In the genomic region with DNA sequence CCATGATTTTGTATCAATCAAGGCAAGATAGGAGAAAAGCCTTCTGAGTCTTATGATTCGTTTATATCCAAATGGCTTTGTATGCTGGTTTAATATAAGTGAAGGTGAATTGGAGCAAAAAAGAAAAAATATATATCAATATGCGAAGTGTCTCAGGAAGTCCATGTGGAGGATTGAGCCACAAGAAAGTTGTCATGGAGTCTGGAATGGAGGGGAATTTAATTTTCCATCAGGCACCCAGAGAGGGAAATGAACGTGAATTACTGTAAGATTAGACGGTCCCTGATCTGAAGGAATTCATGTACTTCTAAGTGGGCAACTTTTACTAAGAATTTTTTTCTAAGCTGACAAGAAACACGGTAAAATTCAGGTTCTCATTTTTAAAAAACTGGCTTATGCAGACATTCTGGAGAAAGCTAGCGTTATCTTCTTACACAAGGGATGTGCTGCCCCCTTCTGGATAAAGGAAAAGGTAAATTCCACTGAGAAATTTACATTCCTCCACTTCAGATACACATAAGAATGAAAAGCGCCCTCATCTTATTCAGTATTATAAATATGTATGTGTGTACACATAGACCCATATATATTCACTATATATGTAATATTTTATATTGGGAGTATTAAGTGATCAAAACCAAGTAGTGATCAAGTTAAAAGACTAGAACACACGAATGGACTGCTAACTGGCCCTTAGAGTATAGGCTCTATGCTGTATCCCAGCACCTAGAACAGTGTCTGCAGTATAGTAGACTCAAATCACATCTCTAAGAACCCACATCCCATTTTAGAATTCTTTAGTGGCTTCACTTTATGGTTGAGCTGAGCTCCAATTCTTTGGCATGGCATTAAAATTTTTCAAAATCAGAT, we compare ENCODE assay signal across 8 cellular contexts.
DNase-seq lines count a peak whose midpoint lies in the region; ATAC-seq and TF ChIP-seq lines count a peak whose summit lies in the region.

No MANE protein-coding gene starts in this region.

- no peak overlapping the region for H3K27ac ChIP-seq in A673 (ENCODE audit: low read depth, low read length, poor library complexity, severe bottlenecking)

- H3K27me3 Mint-ChIP-seq in chondrocyte (ENCODE audit: low read depth) = no peaks in the 10 kb centered on the region
- H3K27me3 Mint-ChIP-seq in activated CD8-positive, alpha-beta memory T cell treated with anti-CD3 and anti-CD28 coated beads, Interleukin-2, amount 10 ng/mL, durations not matched to agents 7 days and 5 days = no peaks in the 10 kb centered on the region

- TF ChIP-seq CTCF in A673 (conservative IDR thresholded peaks at IDR 0.05; ENCODE audit: low read depth, low read length) (peak; percentile 74), chondrocyte (IDR thresholded peaks at IDR 0.05) (peak; percentile 91)

- DNase-seq in A673 (ENCODE audit: low spot score) = peak; percentile 76
- DNase-seq in NCI-H69 (lab: John Stamatoyannopoulos, UW) = peak; percentile 74
- no peak for DNase-seq in chondrocyte (ENCODE audit: low spot score)
- DNase-seq in midbrain (lab: John Stamatoyannopoulos, UW) = peak; percentile 44
- no peak for DNase-seq in activated CD8-positive, alpha-beta memory T cell treated with anti-CD3 and anti-CD28 coated beads, Interleukin-2, amount 10 ng/mL, durations not matched to agents 7 days and 5 days

- POLR2A ChIA-PET in A673 (lab: Charles Lee; ENCODE audit: low non-redundant PET) = no interaction called here

- no TSS peak for BruUV-seq in A673 (replicated peaks; lab: Mats Ljungman, UMichigan)

- no peaks in the 10 kb centered on the region for H3K36me3 ChIP-seq in A673 (ENCODE audit: insufficient read depth, low read length, poor library complexity, severe bottlenecking)

- no peaks in the 10 kb centered on the region for H3K9me3 ChIP-seq in A673 (ENCODE audit: low read depth, low read length, poor library complexity, severe bottlenecking)

- H3K36me3 Mint-ChIP-seq in chondrocyte (ENCODE audit: low read depth) = no peaks in the 10 kb centered on the region
- no peaks in the 10 kb centered on the region for H3K36me3 Mint-ChIP-seq in activated CD8-positive, alpha-beta memory T cell treated with anti-CD3 and anti-CD28 coated beads, Interleukin-2, amount 10 ng/mL, durations not matched to agents 7 days and 5 days

- H3K27ac Mint-ChIP-seq in chondrocyte (ENCODE audit: unreplicated experiment) = no peak overlapping the region
- no peak overlapping the region for H3K27ac Mint-ChIP-seq in activated CD8-positive, alpha-beta memory T cell treated with anti-CD3 and anti-CD28 coated beads, Interleukin-2, amount 10 ng/mL, durations not matched to agents 7 days and 5 days

- no peak overlapping the region for H3K4me3 ChIP-seq in A673 (ENCODE audit: low read depth, low read length, poor library complexity, severe bottlenecking)

- CTCF ChIA-PET in A673 (lab: Charles Lee) = interaction anchor here (1.2 to 1.7 kb wide), 2 partner anchors 262 to 343 kb away, joined by 8 to 11 read pairs; no protein-coding TSS in a partner anchor
- CTCF ChIA-PET in activated CD8-positive, alpha-beta memory T cell treated with anti-CD3 and anti-CD28 coated beads, Interleukin-2, amount 10 ng/mL, durations not matched to agents 7 days and 5 days (lab: Charles Lee) = interaction anchor here (0.9 to 1.2 kb wide), 2 partner anchors 262 to 343 kb away, joined by 3 to 5 read pairs; no protein-coding TSS in a partner anchor

- no peaks in the 10 kb centered on the region for H3K9me3 Mint-ChIP-seq in chondrocyte (ENCODE audit: low read depth)
- no peaks in the 10 kb centered on the region for H3K9me3 Mint-ChIP-seq in activated CD8-positive, alpha-beta memory T cell treated with anti-CD3 and anti-CD28 coated beads, Interleukin-2, amount 10 ng/mL, durations not matched to agents 7 days and 5 days (ENCODE audit: low read depth)

- peaks cover 4% of the 10 kb centered on the region for H3K4me1 Mint-ChIP-seq in chondrocyte (ENCODE audit: low read depth)
- no peaks in the 10 kb centered on the region for H3K4me1 Mint-ChIP-seq in activated CD8-positive, alpha-beta memory T cell treated with anti-CD3 and anti-CD28 coated beads, Interleukin-2, amount 10 ng/mL, durations not matched to agents 7 days and 5 days

- no peaks in the 10 kb centered on the region for H3K4me1 ChIP-seq in A673 (ENCODE audit: insufficient read depth, low read length, poor library complexity, severe bottlenecking)

- H3K4me3 Mint-ChIP-seq in chondrocyte (ENCODE audit: unreplicated experiment) = peak overlapping the region; percentile 16
- no peak overlapping the region for H3K4me3 Mint-ChIP-seq in activated CD8-positive, alpha-beta memory T cell treated with anti-CD3 and anti-CD28 coated beads, Interleukin-2, amount 10 ng/mL, durations not matched to agents 7 days and 5 days

- ATAC-seq in GM18502 (IDR thresholded peaks at IDR 0.05; ENCODE audit: poor library complexity, unreplicated experiment) (peak; percentile 71), HG03175 (IDR thresholded peaks at IDR 0.05; ENCODE audit: unreplicated experiment) (peak; percentile 62), HG03135 (IDR thresholded peaks at IDR 0.05; ENCODE audit: unreplicated experiment) (no peak)
- no peak for ATAC-seq in activated CD8-positive, alpha-beta memory T cell treated with anti-CD3 and anti-CD28 coated beads, Interleukin-2, amount 10 ng/mL, durations not matched to agents 7 days and 5 days

- no peaks in the 10 kb centered on the region for H3K27me3 ChIP-seq in A673 (replicated peaks; ENCODE audit: insufficient read depth, low read depth, low read length, poor library complexity)

- intact Hi-C loops in A673 (cut with micrococcal nuclease; ENCODE audit: unreplicated experiment) = loop anchor here (1.0 to 10.0 kb wide), 4 partner anchors 188 to 978 kb away; no protein-coding TSS in a partner anchor

Comparison
In these comparisons a context has a peak if more than half of its experiments do, and no peak if none do; other contexts are left out.
1. DNase-seq: peak in A673 (single experiment), NCI-H69 (single experiment) and midbrain (single experiment); none in chondrocyte (single experiment) and activated CD8-positive, alpha-beta memory T cell treated with anti-CD3 and anti-CD28 coated beads, Interleukin-2, amount 10 ng/mL, durations not matched to agents 7 days and 5 days (single experiment).
2. ATAC-seq: peak in GM18502 (single experiment) and HG03175 (single experiment); none in activated CD8-positive, alpha-beta memory T cell treated with anti-CD3 and anti-CD28 coated beads, Interleukin-2, amount 10 ng/mL, durations not matched to agents 7 days and 5 days (single experiment) and HG03135 (single experiment).